Comparison of ENCODE assay signal across 15 cellular contexts in genomic region chr4:141020801-141021261, GRCh38.
DNase-seq lines count a peak whose midpoint lies in the region; ATAC-seq and TF ChIP-seq lines count a peak whose summit lies in the region.
"Had no signal": no experiment of that assay in that cellular context is flagged by ENCODE, and none has a peak within 500 bp of the region (broad histone marks: within the 10 kb centered on the region; RNA-seq: fewer than 3 reads in every experiment).

No MANE protein-coding gene starts in this region.

- no peaks in the 10 kb centered on the region for H3K9me2 ChIP-seq in PC-3 (replicated peaks; ENCODE audit: low read length)

- H3K27ac Mint-ChIP-seq in H9, result no peak overlapping the region
- H3K27ac Mint-ChIP-seq: activated naive CD8-positive, alpha-beta T cell; CD8-positive, alpha-beta memory T cell; IgD-negative memory B cell; stimulated activated naive CD8-positive, alpha-beta T cell treated with anti-CD3 and anti-CD28 coated beads, Interleukin-15, amount 100 ng/mL, for 72 hours had no signal

- POLR2A ChIA-PET in PC-3 (lab: Charles Lee; ENCODE audit: unreplicated experiment), result no interaction called here

- H3K4me2 ChIP-seq in H9 (ENCODE audit: insufficient read depth, insufficient read length, low read length) (no peak overlapping the region), PC-3 (ENCODE audit: low read length) (no peak overlapping the region)

- H2BK5ac ChIP-seq in H9 (ENCODE audit: insufficient read length, low read length), result no peak overlapping the region

- H3K79me2 ChIP-seq in H9 (ENCODE audit: insufficient read depth, low read length), result no peaks in the 10 kb centered on the region
- no peaks in the 10 kb centered on the region for H3K79me2 ChIP-seq in PC-3 (ENCODE audit: low read length)

- H3K23ac ChIP-seq in H9 (ENCODE audit: insufficient read length, low read depth, low read length), result no peak overlapping the region

- no peak overlapping the region for H3K18ac ChIP-seq in H9 (ENCODE audit: insufficient read length, low read depth, low read length)

- no peak overlapping the region for H3K56ac ChIP-seq in H9 (ENCODE audit: insufficient read length, low read depth, low read length)

- no peak overlapping the region for H4K5ac ChIP-seq in H9 (ENCODE audit: insufficient read length, low read depth, low read length)

- H2AFZ ChIP-seq in H9 (ENCODE audit: low read length) (no peak overlapping the region), PC-3 (ENCODE audit: low read length) (no peak overlapping the region)

- no peak overlapping the region for H3K4me3 Mint-ChIP-seq in H9
- H3K4me3 Mint-ChIP-seq: activated naive CD8-positive, alpha-beta T cell; CD8-positive, alpha-beta memory T cell; IgD-negative memory B cell; stimulated activated naive CD8-positive, alpha-beta T cell treated with anti-CD3 and anti-CD28 coated beads, Interleukin-15, amount 100 ng/mL, for 72 hours had no signal

- H3K27me3 ChIP-seq in thyroid gland, result no peaks in the 10 kb centered on the region
- no peaks in the 10 kb centered on the region for H3K27me3 ChIP-seq in psoas muscle (ENCODE audit: insufficient read depth in 3 of 3, low read length in 2 of 3)
- no peaks in the 10 kb centered on the region for H3K27me3 ChIP-seq in H9 (ENCODE audit: insufficient read depth, low read length)
- H3K27me3 ChIP-seq in PC-3 (ENCODE audit: low read length), result peaks cover 59% of the 10 kb centered on the region
- H3K27me3 ChIP-seq: SJCRH30 had no signal

- H4K91ac ChIP-seq in H9 (ENCODE audit: insufficient read length, low read depth, low read length), result no peak overlapping the region

- WGBS in thyroid gland, 2 donors, result 66 to 69% methylated on average over 3 of the region's 3 CpGs
- 26 to 27% (median 26%) methylated on average over 3 of the region's 3 CpGs for WGBS in psoas muscle, 3 donors
- no CpG with 5 or more reads among the region's 3 CpGs for WGBS in H9 (ENCODE audit: extremely low coverage, insufficient read length, low lambda C conversion rate)

- H3K9me3 ChIP-seq in thyroid gland, result no peaks in the 10 kb centered on the region
- H3K9me3 ChIP-seq in psoas muscle, result no peaks in the 10 kb centered on the region
- H3K9me3 ChIP-seq in H9 (ENCODE audit: control insufficient read depth, low read depth, low read length), result no peaks in the 10 kb centered on the region
- H3K9me3 ChIP-seq in PC-3 (ENCODE audit: low read length), result no peaks in the 10 kb centered on the region
- H3K9me3 ChIP-seq: lower lobe of right lung, SJCRH30 had no signal

- H3T11ph ChIP-seq in H9 (ENCODE audit: low read length), result no peak overlapping the region

- no peak overlapping the region for H2BK15ac ChIP-seq in H9 (ENCODE audit: low read depth, low read length)

- peaks cover 19 to 30% of the 10 kb centered on the region in 2 donors for H3K4me1 ChIP-seq in thyroid gland
- H3K4me1 ChIP-seq in psoas muscle, result peaks cover 26% of the 10 kb centered on the region
- H3K4me1 ChIP-seq in H9 (ENCODE audit: insufficient read depth, low read length), result no peaks in the 10 kb centered on the region
- H3K4me1 ChIP-seq in PC-3 (ENCODE audit: insufficient read depth, low read length), result no peaks in the 10 kb centered on the region
- H3K4me1 ChIP-seq: lower lobe of right lung had no signal

- H3K4me1 Mint-ChIP-seq in H9, result no peaks in the 10 kb centered on the region
- H3K4me1 Mint-ChIP-seq: CD8-positive, alpha-beta memory T cell; IgD-negative memory B cell; stimulated activated naive CD8-positive, alpha-beta T cell treated with anti-CD3 and anti-CD28 coated beads, Interleukin-15, amount 100 ng/mL, for 72 hours had no signal

- H3F3A ChIP-seq in PC-3 (ENCODE audit: low read length, unreplicated experiment), result no peaks in the 10 kb centered on the region

- TF ChIP-seq POLR2A in thyroid gland (IDR thresholded peaks at IDR 0.05), result no peak

- H3K4me3 ChIP-seq in coronary artery, result no peak overlapping the region
- no peak overlapping the region for H3K4me3 ChIP-seq in thyroid gland (replicated peaks in 1 of 3)
- no peak overlapping the region for H3K4me3 ChIP-seq in psoas muscle
- no peak overlapping the region for H3K4me3 ChIP-seq in PC-3 (ENCODE audit: low read length)
- H3K4me3 ChIP-seq: lower lobe of right lung, SJCRH30 had no signal

- H3K9ac ChIP-seq in H9 (ENCODE audit: extremely low read depth, insufficient read length, low read length), result no peak overlapping the region
- H3K9ac ChIP-seq in PC-3 (ENCODE audit: low read length), result no peak overlapping the region

- TF ChIP-seq CTCF in coronary artery (IDR thresholded peaks at IDR 0.05), result no peak
- no peak for TF ChIP-seq CTCF in thyroid gland (IDR thresholded peaks at IDR 0.05)
- no peak for TF ChIP-seq CTCF in psoas muscle (IDR thresholded peaks at IDR 0.05)
- TF ChIP-seq CTCF in H9 (conservative IDR thresholded peaks at IDR 0.05), result no peak
- TF ChIP-seq CTCF in PC-3 (conservative IDR thresholded peaks at IDR 0.05; ENCODE audit: low read depth, low read length), result no peak

- no peaks in the 10 kb centered on the region for H3K79me1 ChIP-seq in H9 (ENCODE audit: insufficient read depth, low read depth, low read length, poor library complexity, severe bottlenecking)

- BruUV-seq in PC-3 (replicated peaks; lab: Mats Ljungman, UMichigan), result no TSS peak

- no peaks in the 10 kb centered on the region for H3K9me3 Mint-ChIP-seq in H9
- H3K9me3 Mint-ChIP-seq: stimulated activated naive CD8-positive, alpha-beta T cell treated with anti-CD3 and anti-CD28 coated beads, Interleukin-15, amount 100 ng/mL, for 72 hours had no signal

- no peaks in the 10 kb centered on the region for H3K36me3 ChIP-seq in thyroid gland
- H3K36me3 ChIP-seq in psoas muscle (ENCODE audit: insufficient read depth in 1 of 2, low read depth in 1 of 2), result no peaks in the 10 kb centered on the region
- H3K36me3 ChIP-seq in PC-3 (ENCODE audit: low read depth, low read length), result no peaks in the 10 kb centered on the region
- H3K36me3 ChIP-seq: lower lobe of right lung, SJCRH30 had no signal

- H3K4ac ChIP-seq in H9 (ENCODE audit: low read depth, low read length), result no peak overlapping the region

- no peaks in the 10 kb centered on the region for H3K27me3 Mint-ChIP-seq in H9 (ENCODE audit: low read depth)
- H3K27me3 Mint-ChIP-seq: CD8-positive, alpha-beta memory T cell; stimulated activated naive CD8-positive, alpha-beta T cell treated with anti-CD3 and anti-CD28 coated beads, Interleukin-15, amount 100 ng/mL, for 72 hours had no signal

- intact Hi-C loops in thyroid gland (cut with DNase I) (no loop called here), psoas muscle (cut with DNase I) (no loop called here), PC-3 (cut with micrococcal nuclease) (no loop called here)

- no peak overlapping the region for H2BK120ac ChIP-seq in H9 (ENCODE audit: low read depth, low read length, poor library complexity, severe bottlenecking)

- H4K20me1 ChIP-seq in H9 (ENCODE audit: control insufficient read depth, insufficient read depth, insufficient read length) (no peaks in the 10 kb centered on the region), PC-3 (ENCODE audit: low read length) (no peaks in the 10 kb centered on the region)

- no peak overlapping the region for H2BK12ac ChIP-seq in H9 (ENCODE audit: insufficient read length, low read depth, low read length)

- ATAC-seq in HG03039 (IDR thresholded peaks at IDR 0.05; ENCODE audit: unreplicated experiment) (no peak), psoas muscle (no peak), PC-3 (no peak)
- ATAC-seq: lower lobe of right lung; stimulated activated naive CD8-positive, alpha-beta T cell treated with anti-CD3 and anti-CD28 coated beads, Interleukin-15, amount 100 ng/mL, for 72 hours had no signal

- H3K14ac ChIP-seq in H9 (ENCODE audit: insufficient read depth, low read length), result no peak overlapping the region

- H3K23me2 ChIP-seq in H9 (ENCODE audit: insufficient read length, low read depth, low read length, poor library complexity, severe bottlenecking), result no peaks in the 10 kb centered on the region

- no peak overlapping the region for H2BK20ac ChIP-seq in H9 (ENCODE audit: low read depth, low read length, poor library complexity, severe bottlenecking)

- H3K36me3 Mint-ChIP-seq in H9 (ENCODE audit: insufficient read depth in 1 of 3, low read depth in 3 of 3), result no peaks in the 10 kb centered on the region
- H3K36me3 Mint-ChIP-seq: activated naive CD8-positive, alpha-beta T cell; CD8-positive, alpha-beta memory T cell; IgD-negative memory B cell had no signal

- peak overlapping the region; percentile 19 to 51 for H3K27ac ChIP-seq in coronary artery
- H3K27ac ChIP-seq in thyroid gland, result peak overlapping the region in 2 of 3 donors; percentile 32 to 33
- no peak overlapping the region for H3K27ac ChIP-seq in psoas muscle
- no peak overlapping the region for H3K27ac ChIP-seq in H9 (ENCODE audit: insufficient read length, low read depth, low read length)
- no peak overlapping the region for H3K27ac ChIP-seq in PC-3 (ENCODE audit: low read length)
- H3K27ac ChIP-seq: lower lobe of right lung, SJCRH30 had no signal

- no peak overlapping the region for H2AK5ac ChIP-seq in H9 (ENCODE audit: insufficient read length, low read length)

- no peak overlapping the region for H4K8ac ChIP-seq in H9 (replicated peaks; ENCODE audit: insufficient read length, low read depth, low read length)

- DNase-seq in NCI-H446 treated with DMSO at 0.1 percent for 48 hours (lab: John Stamatoyannopoulos, UW) (peak; percentile 11), coronary artery (ENCODE audit: low spot score) (no peak), iris pigment epithelial cell (ENCODE audit: low read depth) (peak; percentile 67), thyroid gland (no peak), psoas muscle (no peak), H9 (no peak), PC-3 (no peak)
- DNase-seq: CD8-positive, alpha-beta memory T cell; lower lobe of right lung; NCI-H146; SJCRH30; stimulated activated naive CD8-positive, alpha-beta T cell treated with anti-CD3 and anti-CD28 coated beads, Interleukin-15, amount 100 ng/mL, for 72 hours had no signal

- CTCF ChIA-PET in PC-3 (lab: Charles Lee), result no interaction called here

Comparison
In these comparisons a context has a peak if more than half of its experiments do, and no peak if none do; other contexts are left out.
1. DNase-seq: peak in NCI-H446 treated with DMSO at 0.1 percent for 48 hours (single experiment) and iris pigment epithelial cell (single experiment); none in coronary artery (single experiment), thyroid gland (0 of 2), psoas muscle (0 of 2), H9 (single experiment) and PC-3 (single experiment).
2. H3K27ac ChIP-seq: peak in coronary artery (2 of 2) and thyroid gland (2 of 3); none in psoas muscle (single experiment), H9 (single experiment) and PC-3 (single experiment).